ENCODE assay signal across 15 cellular contexts in genomic region chr3:1374471-1374870, GRCh38.
DNase-seq lines count a peak whose midpoint lies in the region.
"Had no signal": no experiment of that assay in that cellular context is flagged by ENCODE, and none has a peak within 500 bp of the region (broad histone marks: within the 10 kb centered on the region; RNA-seq: fewer than 3 reads in every experiment).

No MANE protein-coding gene starts in this region.

- DNase-seq in NCI-H82 (lab: John Stamatoyannopoulos, UW) (peak; percentile 43), NCI-H82 treated with DMSO at 0.1 percent for 48 hours (lab: John Stamatoyannopoulos, UW; ENCODE audit: unreplicated experiment) (no peak), NCI-H526 treated with DMSO at 0.1 percent for 48 hours (lab: John Stamatoyannopoulos, UW) (peak; percentile 32), left kidney (ENCODE audit: low read depth, low spot score) (peak; percentile 21), SK-N-DZ (ENCODE audit: low spot score) (no peak)
- DNase-seq in activated CD8-positive, alpha-beta memory T cell treated with anti-CD3 and anti-CD28 coated beads, Interleukin-2, amount 50 U/mL, for 48 hours: no peak
- no peak for DNase-seq in activated CD8-positive, alpha-beta memory T cell treated with anti-CD3 and anti-CD28 coated beads for 24 hours
- DNase-seq: ACHN; C1 segment of cervical spinal cord; CD4-positive, alpha-beta T cell; DMS153; DMS79 treated with DMSO at 0.1 percent for 48 hours; EL; GDM1; GOT3 had no signal

Comparison
In these comparisons a context has a peak if more than half of its experiments do, and no peak if none do; other contexts are left out.
1. DNase-seq: peak in NCI-H82 (single experiment), NCI-H526 treated with DMSO at 0.1 percent for 48 hours (single experiment) and left kidney (single experiment); none in NCI-H82 treated with DMSO at 0.1 percent for 48 hours (single experiment), activated CD8-positive, alpha-beta memory T cell treated with anti-CD3 and anti-CD28 coated beads, Interleukin-2, amount 50 U/mL, for 48 hours (single experiment), SK-N-DZ (single experiment) and activated CD8-positive, alpha-beta memory T cell treated with anti-CD3 and anti-CD28 coated beads for 24 hours (single experiment).